Comparison of ENCODE assay signal across 20 cellular contexts in genomic region chr6:36505744-36506534, GRCh38. TPM values are rescaled to one million over a fixed set of nuclear protein-coding genes. Genes with fewer than 3 reads are reported as not detected.
DNase-seq lines count a peak whose midpoint lies in the region; ATAC-seq and FAIRE-seq lines count a peak whose summit lies in the region.
"Had no signal": no experiment of that assay in that cellular context is flagged by ENCODE, and none has a peak within 500 bp of the region (broad histone marks: within the 10 kb centered on the region; RNA-seq: fewer than 3 reads in every experiment).

No MANE protein-coding gene starts in this region.

- H3K4me1 ChIP-seq in naive thymus-derived CD4-positive, alpha-beta T cell (ENCODE audit: control insufficient read depth in 2 of 2, insufficient read depth in 2 of 2, low read length in 2 of 2): peaks cover 13 to 38% of the 10 kb centered on the region in 2 donors
- H3K4me1 ChIP-seq in GM23248 (ENCODE audit: insufficient read depth): peaks cover 10% of the 10 kb centered on the region
- H3K4me1 ChIP-seq: BLaER1 treated with 17β-estradiol and CSF1 and Interleukin-3, amounts not matched to agents 10 nM and 100 nM; breast epithelium; lower lobe of right lung had no signal

- H3K27me3 Mint-ChIP-seq in activated T-cell treated with anti-CD3 and anti-CD28 coated beads, Interleukin-2, amount 50 U/mL, for 72 hours (ENCODE audit: low read depth): no peaks in the 10 kb centered on the region
- H3K27me3 Mint-ChIP-seq in activated naive CD8-positive, alpha-beta T cell treated with anti-CD3 and anti-CD28 coated beads, Interleukin-2, amount 10 ng/mL, durations not matched to agents 7 days and 5 days: no peaks in the 10 kb centered on the region
- H3K27me3 Mint-ChIP-seq in naive thymus-derived CD4-positive, alpha-beta T cell: no peaks in the 10 kb centered on the region
- H3K27me3 Mint-ChIP-seq: dendritic cell treated with granulocyte-macrophage colony-stimulating factor and Interleukin-4, amounts not matched to agents 40 ng/mL and 50 ng/mL, for 4 days had no signal

- H3K79me2 ChIP-seq in GM23248 (ENCODE audit: insufficient read depth): peaks cover 6% of the 10 kb centered on the region

- H3K27ac ChIP-seq in naive thymus-derived CD4-positive, alpha-beta T cell (ENCODE audit: low read depth, low read length): peak overlapping the region; percentile 15
- H3K27ac ChIP-seq in GM23248: no peak overlapping the region
- H3K27ac ChIP-seq: BLaER1 treated with 17β-estradiol and CSF1 and Interleukin-3, amounts not matched to agents 10 nM and 100 nM; HL-60; lower lobe of right lung had no signal

- H4K20me1 ChIP-seq in GM23248 (ENCODE audit: insufficient read depth): no peaks in the 10 kb centered on the region

- H3K4me3 Mint-ChIP-seq in activated T-cell treated with anti-CD3 and anti-CD28 coated beads, Interleukin-2, amount 50 U/mL, for 72 hours: peak overlapping the region in 1 of 2 donors; percentile 66
- no peak overlapping the region for H3K4me3 Mint-ChIP-seq in activated naive CD8-positive, alpha-beta T cell treated with anti-CD3 and anti-CD28 coated beads, Interleukin-2, amount 10 ng/mL, durations not matched to agents 7 days and 5 days
- H3K4me3 Mint-ChIP-seq in naive thymus-derived CD4-positive, alpha-beta T cell: peak overlapping the region in 9 of 10 donors; percentile 3 to 76 (median 58)
- H3K4me3 Mint-ChIP-seq: dendritic cell treated with granulocyte-macrophage colony-stimulating factor and Interleukin-4, amounts not matched to agents 40 ng/mL and 50 ng/mL, for 4 days; GM23338 had no signal

- WGBS in GM23248 (ENCODE audit: low coverage in 1 of 2, low lambda C conversion rate in 2 of 2, missing lambda C conversion rate in 2 of 2), 2 experiments: 87 to 92% methylated on average over 6 of the region's 6 CpGs

- no peaks in the 10 kb centered on the region for H3K9me3 ChIP-seq in naive thymus-derived CD4-positive, alpha-beta T cell (ENCODE audit: control insufficient read depth in 2 of 3, low read length in 3 of 3)
- H3K9me3 ChIP-seq in GM23248 (ENCODE audit: low read depth): no peaks in the 10 kb centered on the region
- H3K9me3 ChIP-seq: breast epithelium, lower lobe of right lung had no signal

- peak; percentile 8 for FAIRE-seq in GM19239 (lab: Jason Lieb, UNC)
- FAIRE-seq: G401.6 had no signal

- CTCF ChIA-PET in naive thymus-derived CD4-positive, alpha-beta T cell (lab: Charles Lee): interaction anchor here (1.4 kb wide), 1 partner anchor 10 kb away, joined by 3 read pairs; no protein-coding TSS in a partner anchor

- intact Hi-C loops in naive thymus-derived CD4-positive, alpha-beta T cell (cut with micrococcal nuclease): loop anchor here in 1 of 2 donors (2.0 kb wide), 2 partner anchors 15 to 41 kb away; partner anchors contain the start of gene STK38

- no peak overlapping the region for H3K9ac ChIP-seq in GM23248
- H3K9ac ChIP-seq: BLaER1 treated with 17β-estradiol and CSF1 and Interleukin-3, amounts not matched to agents 10 nM and 100 nM had no signal

- H3K4me2 ChIP-seq in GM23248 (ENCODE audit: unreplicated experiment): no peak overlapping the region
- H3K4me2 ChIP-seq: BLaER1 treated with 17β-estradiol and CSF1 and Interleukin-3, amounts not matched to agents 10 nM and 100 nM; GM23338 had no signal

- no peak overlapping the region for H3K4me3 ChIP-seq in naive thymus-derived CD4-positive, alpha-beta T cell (ENCODE audit: low read length)
- no peak overlapping the region for H3K4me3 ChIP-seq in GM23248
- H3K4me3 ChIP-seq: BLaER1 treated with 17β-estradiol and CSF1 and Interleukin-3, amounts not matched to agents 10 nM and 100 nM; breast epithelium; GM23338; lower lobe of right lung had no signal

- H3K36me3 Mint-ChIP-seq in activated T-cell treated with anti-CD3 and anti-CD28 coated beads, Interleukin-2, amount 50 U/mL, for 72 hours (ENCODE audit: insufficient read depth in 2 of 2): peaks cover 2 to 14% of the 10 kb centered on the region in 2 donors
- H3K36me3 Mint-ChIP-seq in activated naive CD8-positive, alpha-beta T cell treated with anti-CD3 and anti-CD28 coated beads, Interleukin-2, amount 10 ng/mL, durations not matched to agents 7 days and 5 days: peaks cover 46% of the 10 kb centered on the region
- H3K36me3 Mint-ChIP-seq in naive thymus-derived CD4-positive, alpha-beta T cell: peaks cover 20 to 69% (median 35%) of the 10 kb centered on the region in 5 donors

- POLR2A ChIA-PET in activated naive CD8-positive, alpha-beta T cell treated with anti-CD3 and anti-CD28 coated beads, Interleukin-2, amount 10 ng/mL, durations not matched to agents 7 days and 5 days (lab: Charles Lee): no interaction called here
- POLR2A ChIA-PET in naive thymus-derived CD4-positive, alpha-beta T cell (lab: Charles Lee): interaction anchor here (0.6 to 4.1 kb wide), 10 partner anchors 17 to 106 kb away, joined by 3 to 19 read pairs (median 4); no protein-coding TSS in a partner anchor

- DNase-seq in activated T-cell treated with anti-CD3 and anti-CD28 coated beads, Interleukin-2, amount 50 U/mL, for 72 hours: no peak
- no peak for DNase-seq in activated T-cell treated with anti-CD3 and anti-CD28 coated beads, Interleukin-2, amount 50 U/mL, for 1 hour
- DNase-seq in GM19239 (ENCODE audit: insufficient read length, low spot score) (no peak), anterior cingulate cortex (lab: John Stamatoyannopoulos, UW) (no peak), DMS114 treated with DMSO at 0.1 percent for 48 hours (lab: John Stamatoyannopoulos, UW; ENCODE audit: unreplicated experiment) (no peak), GM23248 (no peak)
- no peak for DNase-seq in activated naive CD8-positive, alpha-beta T cell treated with anti-CD3 and anti-CD28 coated beads, Interleukin-2, amount 10 ng/mL, durations not matched to agents 7 days and 5 days
- peak in 1 of 9 donors; percentile 13 for DNase-seq in naive thymus-derived CD4-positive, alpha-beta T cell
- DNase-seq: DMS153, hippocampal formation, islet precursor cell, lower lobe of right lung, NCI-H1417 treated with DMSO at 0.1 percent for 48 hours, NCI-H524 had no signal

- no peak overlapping the region for H2AFZ ChIP-seq in GM23248
- H2AFZ ChIP-seq: GM23338 had no signal

- H3K9me2 ChIP-seq in GM23248 (ENCODE audit: insufficient read depth): no peaks in the 10 kb centered on the region

- H3K27me3 ChIP-seq in naive thymus-derived CD4-positive, alpha-beta T cell (ENCODE audit: control insufficient read depth in 2 of 2, insufficient read depth in 2 of 2, low read length in 2 of 2): no peaks in the 10 kb centered on the region
- H3K27me3 ChIP-seq in GM23248 (replicated peaks; ENCODE audit: insufficient read depth): no peaks in the 10 kb centered on the region
- H3K27me3 ChIP-seq: BLaER1 treated with 17β-estradiol and CSF1 and Interleukin-3, amounts not matched to agents 10 nM and 100 nM; breast epithelium had no signal

- peak in 1 of 2 donors; percentile 32 for ATAC-seq in activated T-cell treated with anti-CD3 and anti-CD28 coated beads, Interleukin-2, amount 50 U/mL, for 72 hours (replicated peaks in 1 of 2)
- no peak for ATAC-seq in activated naive CD8-positive, alpha-beta T cell treated with anti-CD3 and anti-CD28 coated beads, Interleukin-2, amount 10 ng/mL, durations not matched to agents 7 days and 5 days (ENCODE audit: low read depth)
- ATAC-seq in naive thymus-derived CD4-positive, alpha-beta T cell: no peak
- ATAC-seq: GM23338, lower lobe of right lung had no signal

- in situ Hi-C loops in GM23248 (cut with MboI): no loop called here

- peaks cover 24% of the 10 kb centered on the region for H3F3A ChIP-seq in GM23248 (ENCODE audit: insufficient read depth)

- H3K36me3 ChIP-seq in naive thymus-derived CD4-positive, alpha-beta T cell (ENCODE audit: control insufficient read depth in 2 of 3, insufficient read depth in 3 of 3, low read length in 3 of 3): peaks cover 27 to 53% (median 31%) of the 10 kb centered on the region in 3 experiments
- H3K36me3 ChIP-seq in GM23248 (ENCODE audit: low read depth): peaks cover 29% of the 10 kb centered on the region; the same call in 1 of the 2 replicates
- H3K36me3 ChIP-seq: breast epithelium had no signal

- peaks cover 24% of the 10 kb centered on the region for H3K4me1 Mint-ChIP-seq in activated T-cell treated with anti-CD3 and anti-CD28 coated beads, Interleukin-2, amount 50 U/mL, for 72 hours (ENCODE audit: low read depth)
- peaks cover 12% of the 10 kb centered on the region for H3K4me1 Mint-ChIP-seq in activated naive CD8-positive, alpha-beta T cell treated with anti-CD3 and anti-CD28 coated beads, Interleukin-2, amount 10 ng/mL, durations not matched to agents 7 days and 5 days
- H3K4me1 Mint-ChIP-seq in naive thymus-derived CD4-positive, alpha-beta T cell: peaks cover 20 to 63% (median 48%) of the 10 kb centered on the region in 7 donors
- H3K4me1 Mint-ChIP-seq: GM23338 had no signal

- H3K9me3 Mint-ChIP-seq in activated T-cell treated with anti-CD3 and anti-CD28 coated beads, Interleukin-2, amount 50 U/mL, for 72 hours: no peaks in the 10 kb centered on the region
- no peaks in the 10 kb centered on the region for H3K9me3 Mint-ChIP-seq in activated naive CD8-positive, alpha-beta T cell treated with anti-CD3 and anti-CD28 coated beads, Interleukin-2, amount 10 ng/mL, durations not matched to agents 7 days and 5 days
- peaks cover 0 to 2% (median 0%) of the 10 kb centered on the region in 11 donors for H3K9me3 Mint-ChIP-seq in naive thymus-derived CD4-positive, alpha-beta T cell
- H3K9me3 Mint-ChIP-seq: dendritic cell treated with granulocyte-macrophage colony-stimulating factor and Interleukin-4, amounts not matched to agents 40 ng/mL and 50 ng/mL, for 4 days had no signal

- peak overlapping the region; percentile 78 for H3K27ac Mint-ChIP-seq in activated T-cell treated with anti-CD3 and anti-CD28 coated beads, Interleukin-2, amount 50 U/mL, for 72 hours
- H3K27ac Mint-ChIP-seq in activated naive CD8-positive, alpha-beta T cell treated with anti-CD3 and anti-CD28 coated beads, Interleukin-2, amount 10 ng/mL, durations not matched to agents 7 days and 5 days: peak overlapping the region; percentile 56
- H3K27ac Mint-ChIP-seq in naive thymus-derived CD4-positive, alpha-beta T cell: peak overlapping the region in 8 of 9 donors; percentile 74 to 95 (median 85)
- H3K27ac Mint-ChIP-seq: dendritic cell treated with granulocyte-macrophage colony-stimulating factor and Interleukin-4, amounts not matched to agents 40 ng/mL and 50 ng/mL, for 4 days; GM23338 had no signal

RNA-seq across cellular contexts. Expression of gene STK38, which starts 41.3 kb away (rescaled TPM):
- 10 to 100 TPM; 30.7 to 34.4 TPM for total RNA-seq in activated T-cell treated with anti-CD3 and anti-CD28 coated beads, Interleukin-2, amount 50 U/mL, for 72 hours
- total RNA-seq in activated naive CD8-positive, alpha-beta T cell treated with anti-CD3 and anti-CD28 coated beads, Interleukin-2, amount 10 ng/mL, durations not matched to agents 7 days and 5 days: 10 to 100 TPM; 86.5 to 95.3 TPM
- total RNA-seq in naive thymus-derived CD4-positive, alpha-beta T cell: 100 to 1,000 TPM in 2 of 5 experiments, 10 to 100 TPM in 3; 68.5 to 193 (median 95.0) TPM
- polyA plus RNA-seq in naive thymus-derived CD4-positive, alpha-beta T cell: 100 to 1,000 TPM in 1 of 2 donors, 10 to 100 TPM in 1; 56.6 to 123 TPM
- 30.5 and 35.6 TPM in 2 replicates for total RNA-seq in GM23248 (2014; rRNA removed; shearing (Covaris generic))
- 50.4 and 51.1 TPM in 2 replicates for polyA plus RNA-seq in GM23248 (2016; fragmentation: Nextera tagmentation; extraction: Ambion mirVana)
